Comparison of ENCODE assay signal across 27 cellular contexts in the genomic region with DNA sequence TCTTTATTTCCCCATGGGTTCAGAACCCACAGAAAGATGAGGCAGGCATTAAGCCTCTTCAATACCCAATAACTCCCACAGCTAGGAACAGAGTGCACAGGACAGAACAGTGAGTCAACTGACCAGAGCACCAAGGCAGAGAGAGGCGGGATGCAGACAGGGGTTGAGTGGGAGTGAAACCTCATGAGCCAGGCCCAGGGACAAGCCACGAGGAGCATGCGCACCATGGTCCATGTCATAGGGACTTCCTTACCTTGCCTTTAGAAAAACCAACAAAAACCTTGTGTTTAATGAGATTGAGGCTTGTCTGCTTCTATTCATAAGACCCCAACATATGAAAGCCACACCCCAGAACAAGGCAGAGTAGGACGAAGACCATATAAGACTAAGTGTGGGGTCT.
"Had no signal": no experiment of that assay in that cellular context is flagged by ENCODE, and none has a peak within 500 bp of the region (broad histone marks: within the 10 kb centered on the region; RNA-seq: fewer than 3 reads in every experiment).

No MANE protein-coding gene starts in this region.

- H3K4me1 Mint-ChIP-seq: natural killer cell; stimulated activated effector memory CD8-positive, alpha-beta T cell treated with anti-CD3 and anti-CD28 coated beads, Interleukin-12 subunit alpha, Interleukin-12 subunit beta, amount 100 ng/mL, for 72 hours had no signal

- H3K27ac Mint-ChIP-seq: natural killer cell; nephron; neural progenitor cell; stimulated activated effector memory CD8-positive, alpha-beta T cell treated with anti-CD3 and anti-CD28 coated beads, Interleukin-12 subunit alpha, Interleukin-12 subunit beta, amount 100 ng/mL, for 72 hours; stimulated activated naive B cell treated with anti-CD40 and anti-IgM and Interleukin-4, amounts not matched to agents 10 μg/mL and 1 μg/mL and 100 μg/mL, for 72 hours; stimulated activated naive CD8-positive, alpha-beta T cell treated with anti-CD3 and anti-CD28 coated beads, Interleukin-15, Interleukin-2, amounts not matched to agents 100 ng/mL and 50 ng/mL, for 24 hours had no signal

- H3K36me3 Mint-ChIP-seq: natural killer cell; neural progenitor cell; stimulated activated effector memory CD8-positive, alpha-beta T cell treated with anti-CD3 and anti-CD28 coated beads, Interleukin-12 subunit alpha, Interleukin-12 subunit beta, amount 100 ng/mL, for 72 hours had no signal

- H3K9ac ChIP-seq: neural progenitor cell had no signal

- H3K36me3 ChIP-seq: neural progenitor cell, neutrophil, pancreas, right lobe of liver, sigmoid colon, stomach, thoracic aorta, thyroid gland, tibial nerve, upper lobe of left lung, vagina had no signal

- H3K4me1 ChIP-seq: prostate gland, right lobe of liver, thyroid gland, tibial nerve, upper lobe of left lung, vagina had no signal

- FAIRE-seq: pancreas, small intestine, urothelium cell line had no signal

- H3K4me3 ChIP-seq: neural progenitor cell, pancreas, prostate gland, right lobe of liver, sigmoid colon, stomach, thoracic aorta, thyroid gland, tibial nerve, upper lobe of left lung, vagina had no signal

- H3K4me2 ChIP-seq: neural progenitor cell had no signal

- H3K27ac ChIP-seq: neural progenitor cell, neutrophil, pancreas, prostate gland, right lobe of liver, sigmoid colon, stomach, thoracic aorta, thyroid gland, tibial nerve, upper lobe of left lung, vagina had no signal

- DNase-seq: natural killer cell; nucleus accumbens; pancreas; right cardiac atrium; right lobe of liver; sigmoid colon; small intestine; stimulated activated CD4-positive, alpha-beta T cell treated with anti-CD3 and anti-CD28 coated beads, Interleukin-15, amount 100 ng/mL, for 24 hours; stimulated activated CD4-positive, alpha-beta T cell treated with anti-CD3 and anti-CD28 coated beads, Interleukin-2, amount 100 ng/mL, for 24 hours; stimulated activated CD4-positive, alpha-beta T cell treated with anti-CD3 and anti-CD28 coated beads, Interleukin-2, amount 100 ng/mL, for 48 hours; stimulated activated CD4-positive, alpha-beta T cell treated with anti-CD3 and anti-CD28 coated beads, Interleukin-4, amount 100 ng/mL, for 24 hours; stimulated activated naive B cell treated with anti-CD40 and anti-IgM and Interleukin-4, amounts not matched to agents 10 μg/mL and 1 μg/mL and 100 μg/mL, for 72 hours; stimulated activated naive CD4-positive, alpha-beta T cell treated with Interleukin-2 at 50 U/mL for 16 hours; stomach; thyroid gland; trophoblast cell; upper lobe of left lung had no signal

- H3K27me3 Mint-ChIP-seq: stimulated activated naive B cell treated with anti-CD40 and anti-IgM and Interleukin-4, amounts not matched to agents 10 μg/mL and 1 μg/mL and 100 μg/mL, for 72 hours; stimulated activated naive CD8-positive, alpha-beta T cell treated with anti-CD3 and anti-CD28 coated beads, Interleukin-15, Interleukin-2, amounts not matched to agents 100 ng/mL and 50 ng/mL, for 24 hours had no signal

- H3K9me3 ChIP-seq: neutrophil, pancreas, prostate gland, right lobe of liver, sigmoid colon, stomach, thoracic aorta, thyroid gland, tibial nerve, upper lobe of left lung, vagina had no signal

- H2AFZ ChIP-seq: neural progenitor cell had no signal

- H3K27me3 ChIP-seq: neural progenitor cell, neutrophil, pancreas, right lobe of liver, sigmoid colon, stomach, thyroid gland, tibial nerve, upper lobe of left lung, vagina had no signal

- ATAC-seq: natural killer cell; pancreas; right cardiac atrium; right lobe of liver; stimulated activated effector memory CD8-positive, alpha-beta T cell treated with anti-CD3 and anti-CD28 coated beads, Interleukin-12 subunit alpha, Interleukin-12 subunit beta, amount 100 ng/mL, for 72 hours; stimulated activated naive B cell treated with anti-CD40 and anti-IgM and Interleukin-4, amounts not matched to agents 10 μg/mL and 1 μg/mL and 100 μg/mL, for 72 hours had no signal

- H3K4me3 Mint-ChIP-seq: natural killer cell; nephron; neural progenitor cell; stimulated activated effector memory CD8-positive, alpha-beta T cell treated with anti-CD3 and anti-CD28 coated beads, Interleukin-12 subunit alpha, Interleukin-12 subunit beta, amount 100 ng/mL, for 72 hours; stimulated activated naive B cell treated with anti-CD40 and anti-IgM and Interleukin-4, amounts not matched to agents 10 μg/mL and 1 μg/mL and 100 μg/mL, for 72 hours; stimulated activated naive CD8-positive, alpha-beta T cell treated with anti-CD3 and anti-CD28 coated beads, Interleukin-15, Interleukin-2, amounts not matched to agents 100 ng/mL and 50 ng/mL, for 24 hours had no signal

- H3K9me3 Mint-ChIP-seq: nephron; neural progenitor cell; stimulated activated naive B cell treated with anti-CD40 and anti-IgM and Interleukin-4, amounts not matched to agents 10 μg/mL and 1 μg/mL and 100 μg/mL, for 72 hours; stimulated activated naive CD8-positive, alpha-beta T cell treated with anti-CD3 and anti-CD28 coated beads, Interleukin-15, Interleukin-2, amounts not matched to agents 100 ng/mL and 50 ng/mL, for 24 hours had no signal
